ENCODE assay signal across 15 cellular contexts in the genomic region with DNA sequence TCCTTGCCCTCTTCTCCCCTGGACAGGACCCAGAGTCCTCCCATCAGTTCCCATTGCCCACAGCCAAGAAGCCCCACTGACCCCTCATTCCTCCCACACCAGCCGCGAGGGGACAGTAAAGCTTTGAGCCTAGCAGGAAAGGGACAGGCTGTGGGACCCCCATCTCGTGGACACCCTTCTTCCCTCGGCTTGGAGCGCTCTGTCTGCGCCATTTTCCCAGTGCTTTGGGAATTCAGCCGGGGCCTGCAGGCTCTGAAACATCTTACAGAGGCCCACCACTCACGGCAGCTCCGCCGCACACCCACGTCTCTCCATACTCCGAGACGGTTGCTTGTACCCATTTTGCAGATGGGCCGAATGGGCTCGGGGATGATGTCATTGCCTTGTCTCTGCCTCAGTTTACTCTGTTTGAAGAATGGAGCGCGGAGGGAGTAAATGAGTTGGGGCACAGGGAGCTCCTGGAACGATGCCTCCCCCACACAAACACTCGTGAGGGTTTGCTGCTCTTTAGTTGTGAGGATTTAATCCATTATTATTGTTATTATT.
"Had no signal": no experiment of that assay in that cellular context is flagged by ENCODE, and none has a peak within 500 bp of the region (broad histone marks: within the 10 kb centered on the region; RNA-seq: fewer than 3 reads in every experiment).

No MANE protein-coding gene starts in this region.

- H3K27ac ChIP-seq: body of pancreas, cardiac muscle cell, heart left ventricle, neutrophil, parathyroid adenoma, right lobe of liver, SJCRH30, skin epidermis, thoracic aorta, WERI-Rb-1 had no signal

- H3K27me3 ChIP-seq: body of pancreas, cardiac muscle cell, neutrophil, right lobe of liver, SJCRH30 had no signal

- DNase-seq: activated CD4-positive, alpha-beta T cell treated with anti-CD3 and anti-CD28 coated beads for 36 hours; activated CD4-positive, alpha-beta T cell treated with anti-CD3 and anti-CD28 coated beads, Interleukin-2, amount 50 U/mL, for 48 hours; anterior cingulate cortex; heart left ventricle; midbrain; SJCRH30; stimulated activated CD4-positive, alpha-beta T cell treated with anti-CD3 and anti-CD28 coated beads, Interleukin-2, amount 100 ng/mL, for 24 hours; WERI-Rb-1 had no signal

- H3K9me3 ChIP-seq: body of pancreas, heart left ventricle, neutrophil, right lobe of liver, SJCRH30, thoracic aorta had no signal

- H3K36me3 ChIP-seq: cardiac muscle cell, heart left ventricle, neutrophil, right lobe of liver, SJCRH30, thoracic aorta, WERI-Rb-1 had no signal

- H3K4me1 ChIP-seq: body of pancreas, heart left ventricle, parathyroid adenoma, right lobe of liver, SJCRH30 had no signal

- H3K4me3 ChIP-seq: body of pancreas, cardiac muscle cell, heart left ventricle, right lobe of liver, SJCRH30, skin epidermis, thoracic aorta had no signal
